8 cellular contexts compared by ENCODE assay signal in genomic region chr6:87155920-87156600, GRCh38. TPM values are rescaled to one million over a fixed set of nuclear protein-coding genes. Genes with fewer than 3 reads are reported as not detected.
DNase-seq lines count a peak whose midpoint lies in the region; ATAC-seq and TF ChIP-seq lines count a peak whose summit lies in the region.

No MANE protein-coding gene starts in this region.

- no peaks in the 10 kb centered on the region for H3K27me3 ChIP-seq in WERI-Rb-1 (ENCODE audit: insufficient read depth, low read depth, severe bottlenecking)

- H3K4me3 ChIP-seq in WERI-Rb-1 (ENCODE audit: low read depth, low read length) (peak overlapping the region; percentile 81), choroid plexus epithelial cell (ENCODE audit: low read depth, low read length) (peak overlapping the region; percentile 95)

- H3K36me3 ChIP-seq in WERI-Rb-1, result peaks cover 21% of the 10 kb centered on the region

- ATAC-seq in GM19328 (IDR thresholded peaks at IDR 0.05; ENCODE audit: unreplicated experiment), result peak; percentile 0
- ATAC-seq in left colon, result peak; percentile 62
- no peak for ATAC-seq in HG03378 (IDR thresholded peaks at IDR 0.05; ENCODE audit: unreplicated experiment)

- H3K9me3 ChIP-seq in WERI-Rb-1 (ENCODE audit: severe bottlenecking), result no peaks in the 10 kb centered on the region

- DNase-seq in Kasumi-1 (lab: John Stamatoyannopoulos, UW) (peak; percentile 40 to 49), WERI-Rb-1 (peak; percentile 76), choroid plexus epithelial cell (ENCODE audit: low read depth) (peak; percentile 49), left colon (peak; percentile 63 to 72)
- peak; percentile 65 for DNase-seq in stimulated activated CD4-positive, alpha-beta T cell treated with anti-CD3 and anti-CD28 coated beads, Interleukin-2, amount 100 ng/mL, for 24 hours

- TF ChIP-seq CTCF in C4-2B (conservative IDR thresholded peaks at IDR 0.05), result no peak
- TF ChIP-seq CTCF in WERI-Rb-1 (IDR thresholded peaks at IDR 0.05; ENCODE audit: low read depth, low read length), result no peak
- TF ChIP-seq CTCF in choroid plexus epithelial cell (conservative IDR thresholded peaks at IDR 0.05; ENCODE audit: low read depth, low read length), result no peak

- intact Hi-C loops in left colon (cut with DNase I, micrococcal nuclease), result no loop called here

- H3K27ac ChIP-seq in C4-2B, result peak overlapping the region; percentile 77
- peak overlapping the region; percentile 96 for H3K27ac ChIP-seq in WERI-Rb-1

RNA-seq across cellular contexts. Expression of gene ZNF292, which starts 0.7 kb away (rescaled TPM):
- 10 to 100 TPM; 32.7 to 47.5 TPM for total RNA-seq in left colon
